36 cellular contexts compared by ENCODE assay signal in the genomic region with DNA sequence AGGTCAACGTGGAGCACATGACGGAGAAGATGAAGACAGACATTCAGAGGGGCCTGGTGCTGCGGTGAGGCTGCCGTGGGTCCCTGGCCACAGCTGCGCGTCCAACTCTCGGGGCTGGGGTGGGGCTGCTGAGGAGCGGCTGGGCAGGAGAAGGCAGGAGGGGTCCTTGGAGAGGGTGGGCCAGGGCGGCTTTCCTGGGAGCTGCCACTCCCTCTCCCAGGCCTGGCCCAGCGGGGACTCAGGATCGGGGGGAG. TPM values are rescaled to one million over a fixed set of nuclear protein-coding genes. Genes with fewer than 3 reads are reported as not detected.
"Had no signal": no experiment of that assay in that cellular context is flagged by ENCODE, and none has a peak within 500 bp of the region (broad histone marks: within the 10 kb centered on the region; RNA-seq: fewer than 3 reads in every experiment).

No MANE protein-coding gene starts in this region.

- DNase-seq: activated B cell treated with CpG ODN at 0.5 μM for 24 hours; activated CD4-positive, alpha-beta memory T cell treated with anti-CD3 and anti-CD28 coated beads for 36 hours; activated CD4-positive, alpha-beta T cell treated with anti-CD3 and anti-CD28 coated beads for 4 hours; activated CD4-positive, alpha-beta T cell treated with anti-CD3 and anti-CD28 coated beads, Interleukin-2, amount 10 ng/mL, durations not matched to agents 24 days and 14 days; activated CD4-positive, alpha-beta T cell treated with anti-CD3 and anti-CD28 coated beads, Interleukin-2, amount 50 U/mL, for 1 hour; activated CD4-positive, alpha-beta T cell treated with anti-CD3 and anti-CD28 coated beads, Interleukin-2, amount 50 U/mL, for 4 hours; activated CD4-positive, CD25-positive, alpha-beta regulatory T cell treated with anti-CD3 and anti-CD28 coated beads, Interleukin-2, amount 50 U/mL, for 72 hours; activated CD8-positive, alpha-beta memory T cell treated with anti-CD3 and anti-CD28 coated beads, Interleukin-2, amount 50 U/mL, for 4 hours; activated CD8-positive, alpha-beta T cell treated with anti-CD3 and anti-CD28 coated beads for 36 hours; activated effector memory CD4-positive, alpha-beta T cell treated with anti-CD3 and anti-CD28 coated beads, Interleukin-2, amount 50 U/mL, for 16 hours; activated gamma-delta T cell treated with Interleukin-2 at 50 U/mL for 16 hours; activated naive CD4-positive, alpha-beta T cell; activated naive CD4-positive, alpha-beta T cell treated with anti-CD3 and anti-CD28 coated beads for 36 hours; activated naive CD4-positive, alpha-beta T cell treated with anti-CD3 and anti-CD28 coated beads, Interleukin-2, amount 50 U/mL, for 16 hours; activated naive CD8-positive, alpha-beta T cell treated with anti-CD3 and anti-CD28 coated beads for 36 hours; activated T-cell treated with anti-CD3 and anti-CD28 coated beads for 4 hours; activated T-cell treated with anti-CD3 and anti-CD28 coated beads, Interleukin-2, amount 50 U/mL, for 1 hour; activated T-cell treated with anti-CD3 and anti-CD28 coated beads, Interleukin-2, amount 50 U/mL, for 4 hours; activated T-cell treated with anti-CD3 and anti-CD28 coated beads, Interleukin-2, amount 50 U/mL, for 72 hours; adrenal gland; amniotic stem cell; aorta; body of pancreas; brain microvascular endothelial cell; central memory CD4-positive, alpha-beta T cell; T-helper 1 cell; T-helper 2 cell; T-helper 9 cell had no signal

- H3K4me3 ChIP-seq: adrenal gland, body of pancreas, breast epithelium had no signal

- FAIRE-seq: astrocyte, TTC549 had no signal

- H3K4me1 ChIP-seq: adrenal gland, body of pancreas, breast epithelium had no signal

- H3K27me3 ChIP-seq: adrenal gland, body of pancreas, brain microvascular endothelial cell, breast epithelium had no signal

- H3K27ac ChIP-seq: adrenal gland, body of pancreas, brain microvascular endothelial cell, breast epithelium, VCaP had no signal

- H3K9me3 ChIP-seq: adrenal gland, body of pancreas, breast epithelium had no signal

- ATAC-seq: activated CD8-positive, alpha-beta T cell treated with anti-CD3 and anti-CD28 coated beads for 36 hours; activated naive CD4-positive, alpha-beta T cell treated with anti-CD3 and anti-CD28 coated beads, Interleukin-2, amount 50 U/mL, for 72 hours; activated T-cell treated with anti-CD3 and anti-CD28 coated beads, Interleukin-2, amount 50 U/mL, for 4 hours; activated T-cell treated with anti-CD3 and anti-CD28 coated beads, Interleukin-2, amount 50 U/mL, for 72 hours; activated T-helper 17 cell treated with anti-CD3 and anti-CD28 coated beads, Interleukin-2, amount 50 U/mL, for 72 hours; body of pancreas had no signal

RNA-seq across cellular contexts. Expression of a gene that starts 39.1 kb away (rescaled TPM):
- total RNA-seq: activated B cell treated with CpG ODN at 0.5 μM for 24 hours; activated CD4-positive, alpha-beta memory T cell treated with anti-CD3 and anti-CD28 coated beads for 36 hours; activated CD4-positive, alpha-beta T cell treated with anti-CD3 and anti-CD28 coated beads, Interleukin-2, amount 10 ng/mL, durations not matched to agents 24 days and 14 days; activated CD8-positive, alpha-beta memory T cell treated with anti-CD3 and anti-CD28 coated beads for 36 hours; activated CD8-positive, alpha-beta T cell treated with anti-CD3 and anti-CD28 coated beads for 36 hours; activated naive CD4-positive, alpha-beta T cell treated with anti-CD3 and anti-CD28 coated beads for 36 hours; activated naive CD4-positive, alpha-beta T cell treated with anti-CD3 and anti-CD28 coated beads, Interleukin-2, amount 50 U/mL, for 72 hours; activated naive CD8-positive, alpha-beta T cell treated with anti-CD3 and anti-CD28 coated beads for 36 hours; activated T-cell treated with anti-CD3 and anti-CD28 coated beads, Interleukin-2, amount 50 U/mL, for 4 hours; activated T-cell treated with anti-CD3 and anti-CD28 coated beads, Interleukin-2, amount 50 U/mL, for 72 hours; activated T-helper 1 cell treated with anti-CD3 and anti-CD28 coated beads, Interleukin-12 subunit alpha, Interleukin-12 subunit beta, Interleukin-2, Interleukin-4 antibody, amounts not matched to agents 30 ng/mL and 10 ng/mL and 1 ng/mL, durations not matched to agents 14 hours and 24 hours and 36 hours; activated T-helper 17 cell treated with anti-CD3 and anti-CD28 coated beads, Interleukin-2, amount 50 U/mL, for 72 hours; breast epithelium had no signal
- polyA plus RNA-seq: aorta had no signal
